ENCODE assay signal across 28 cellular contexts in the genomic region with DNA sequence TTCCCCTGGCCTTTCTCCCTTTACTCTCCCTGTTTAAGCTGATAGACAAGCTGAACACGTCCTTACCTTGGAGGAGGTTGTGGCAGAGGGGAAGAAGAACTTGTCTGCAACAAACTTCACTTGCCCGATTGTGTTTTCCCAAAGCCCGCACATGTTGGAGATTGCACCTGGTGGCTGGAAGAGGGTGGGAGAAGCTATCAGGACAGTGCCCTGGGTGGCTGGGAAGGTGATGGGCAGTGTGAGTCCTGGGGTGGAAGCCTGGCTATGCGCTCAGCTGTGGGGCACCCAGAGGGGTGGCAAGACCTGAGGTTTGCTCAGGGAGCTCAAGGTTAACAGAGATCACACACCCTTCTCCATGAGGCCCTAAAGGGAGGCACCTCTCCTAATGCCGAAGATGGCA. TPM values are rescaled to one million over a fixed set of nuclear protein-coding genes. Genes with fewer than 3 reads are reported as not detected.
"Had no signal": no experiment of that assay in that cellular context is flagged by ENCODE, and none has a peak within 500 bp of the region (broad histone marks: within the 10 kb centered on the region; RNA-seq: fewer than 3 reads in every experiment).

No MANE protein-coding gene starts in this region.

- H3K36me3 ChIP-seq: Peyer's patch, SJSA1 had no signal

- H3K27ac ChIP-seq: KMS-11, Peyer's patch, SJSA1, VCaP had no signal

- DNase-seq: activated B cell treated with CpG ODN at 0.5 μM for 24 hours; activated CD4-positive, alpha-beta memory T cell treated with anti-CD3 and anti-CD28 coated beads, Interleukin-2, amount 10 ng/mL, durations not matched to agents 7 days and 5 days; activated CD4-positive, alpha-beta T cell treated with anti-CD3 and anti-CD28 coated beads for 48 hours; activated CD4-positive, CD25-positive, alpha-beta regulatory T cell treated with anti-CD3 and anti-CD28 coated beads, Interleukin-2, amount 50 U/mL, for 72 hours; activated CD8-positive, alpha-beta memory T cell treated with anti-CD3 and anti-CD28 coated beads for 24 hours; activated CD8-positive, alpha-beta memory T cell treated with anti-CD3 and anti-CD28 coated beads, Interleukin-2, amount 10 ng/mL, durations not matched to agents 7 days and 5 days; activated CD8-positive, alpha-beta memory T cell treated with anti-CD3 and anti-CD28 coated beads, Interleukin-2, amount 50 U/mL, for 48 hours; activated effector memory CD4-positive, alpha-beta T cell treated with Interleukin-2 at 50 U/mL for 16 hours; activated naive CD4-positive, alpha-beta T cell treated with anti-CD3 and anti-CD28 coated beads, Interleukin-2, amount 10 ng/mL, durations not matched to agents 7 days and 5 days; activated naive CD8-positive, alpha-beta T cell treated with anti-CD3 and anti-CD28 coated beads, Interleukin-2, amount 50 U/mL, for 24 hours; activated T-cell treated with anti-CD3 and anti-CD28 coated beads, Interleukin-2, amount 50 U/mL, for 48 hours; anterior cingulate cortex; NCI-H1105; NCI-H1417 treated with DMSO at 0.1 percent for 48 hours; NCI-H187 treated with DMSO at 0.1 percent for 48 hours; NCI-H2081; NCI-H345; NCI-H524 treated with DMSO at 0.1 percent for 48 hours; Peyer's patch; RPMI8226; SHP77 treated with DMSO at 0.1 percent for 48 hours; SK-N-SH had no signal

- H3K4me3 ChIP-seq: Peyer's patch, SJSA1 had no signal

- H3K27me3 ChIP-seq: Peyer's patch, SJSA1 had no signal

- H3K9me3 ChIP-seq: Peyer's patch, SJSA1, SK-N-SH had no signal

- H3K4me1 ChIP-seq: Peyer's patch, SJSA1 had no signal

RNA-seq across cellular contexts. Expression of a gene that starts 25.0 kb away (rescaled TPM):
- total RNA-seq: activated B cell treated with CpG ODN at 0.5 μM for 24 hours; activated CD4-positive, alpha-beta memory T cell treated with anti-CD3 and anti-CD28 coated beads, Interleukin-2, amount 10 ng/mL, durations not matched to agents 7 days and 5 days; activated CD8-positive, alpha-beta memory T cell treated with anti-CD3 and anti-CD28 coated beads, Interleukin-2, amount 10 ng/mL, durations not matched to agents 7 days and 5 days; bronchial epithelial cell; LHCN-M2; NCI-H460; Peyer's patch; SJSA1 had no signal

RNA-seq across cellular contexts. Expression of a gene that starts 39.4 kb away (rescaled TPM):
- total RNA-seq: activated B cell treated with CpG ODN at 0.5 μM for 24 hours; activated CD4-positive, alpha-beta memory T cell treated with anti-CD3 and anti-CD28 coated beads, Interleukin-2, amount 10 ng/mL, durations not matched to agents 7 days and 5 days; activated CD8-positive, alpha-beta memory T cell treated with anti-CD3 and anti-CD28 coated beads, Interleukin-2, amount 10 ng/mL, durations not matched to agents 7 days and 5 days had no signal
